15 cellular contexts compared by ENCODE assay signal in genomic region chrY:9516287-9516686, GRCh38. TPM values are rescaled to one million over a fixed set of nuclear protein-coding genes. Genes with fewer than 3 reads are reported as not detected.
"Had no signal": no experiment of that assay in that cellular context is flagged by ENCODE, and none has a peak within 500 bp of the region (broad histone marks: within the 10 kb centered on the region; RNA-seq: fewer than 3 reads in every experiment).

No MANE protein-coding gene starts in this region.

RNA-seq across cellular contexts. Expression of gene TSPY10, which starts 11.4 kb away (rescaled TPM):
- total RNA-seq: activated B cell treated with CpG ODN at 0.5 μM for 24 hours; activated CD4-positive, alpha-beta memory T cell treated with anti-CD3 and anti-CD28 coated beads for 36 hours; activated CD4-positive, alpha-beta memory T cell treated with anti-CD3 and anti-CD28 coated beads, Interleukin-2, amount 10 ng/mL, durations not matched to agents 7 days and 5 days; activated CD4-positive, alpha-beta T cell treated with anti-CD3 and anti-CD28 coated beads for 36 hours; activated CD4-positive, alpha-beta T cell treated with anti-CD3 and anti-CD28 coated beads, Interleukin-2, amount 10 ng/mL, durations not matched to agents 24 days and 14 days; activated CD4-positive, alpha-beta T cell treated with anti-CD3 and anti-CD28 coated beads, Interleukin-2, amount 10 ng/mL, durations not matched to agents 7 days and 5 days; activated CD8-positive, alpha-beta memory T cell treated with anti-CD3 and anti-CD28 coated beads for 36 hours; activated CD8-positive, alpha-beta memory T cell treated with anti-CD3 and anti-CD28 coated beads, Interleukin-2, amount 10 ng/mL, durations not matched to agents 7 days and 5 days; activated CD8-positive, alpha-beta T cell treated with anti-CD3 and anti-CD28 coated beads for 36 hours; activated CD8-positive, alpha-beta T cell treated with anti-CD3 and anti-CD28 coated beads, Interleukin-2, amount 10 ng/mL, durations not matched to agents 7 days and 5 days; T-cell; T-helper 1 cell treated with Interleukin-12 subunit alpha and Interleukin-12 subunit beta and Interleukin-4 antibody, amounts not matched to agents 30 ng/mL and 1 ng/mL, for 36 hours; T-helper 17 cell; T-helper 2 cell treated with Interferon-gamma antibody and Interleukin-4, amounts not matched to agents 100 ng/mL and 5 ng/mL, for 36 hours; WTC11 had no signal

RNA-seq across cellular contexts. Expression of gene TSPY9, which starts 29.2 kb away (rescaled TPM):
- total RNA-seq: activated B cell treated with CpG ODN at 0.5 μM for 24 hours; activated CD4-positive, alpha-beta memory T cell treated with anti-CD3 and anti-CD28 coated beads for 36 hours; activated CD4-positive, alpha-beta memory T cell treated with anti-CD3 and anti-CD28 coated beads, Interleukin-2, amount 10 ng/mL, durations not matched to agents 7 days and 5 days; activated CD4-positive, alpha-beta T cell treated with anti-CD3 and anti-CD28 coated beads for 36 hours; activated CD4-positive, alpha-beta T cell treated with anti-CD3 and anti-CD28 coated beads, Interleukin-2, amount 10 ng/mL, durations not matched to agents 24 days and 14 days; activated CD4-positive, alpha-beta T cell treated with anti-CD3 and anti-CD28 coated beads, Interleukin-2, amount 10 ng/mL, durations not matched to agents 7 days and 5 days; activated CD8-positive, alpha-beta memory T cell treated with anti-CD3 and anti-CD28 coated beads for 36 hours; activated CD8-positive, alpha-beta memory T cell treated with anti-CD3 and anti-CD28 coated beads, Interleukin-2, amount 10 ng/mL, durations not matched to agents 7 days and 5 days; activated CD8-positive, alpha-beta T cell treated with anti-CD3 and anti-CD28 coated beads for 36 hours; activated CD8-positive, alpha-beta T cell treated with anti-CD3 and anti-CD28 coated beads, Interleukin-2, amount 10 ng/mL, durations not matched to agents 7 days and 5 days; T-cell; T-helper 1 cell treated with Interleukin-12 subunit alpha and Interleukin-12 subunit beta and Interleukin-4 antibody, amounts not matched to agents 30 ng/mL and 1 ng/mL, for 36 hours; T-helper 17 cell; T-helper 2 cell treated with Interferon-gamma antibody and Interleukin-4, amounts not matched to agents 100 ng/mL and 5 ng/mL, for 36 hours; WTC11 had no signal

RNA-seq across cellular contexts. Expression of gene TSPY1, which starts 49.5 kb away (rescaled TPM):
- total RNA-seq: activated B cell treated with CpG ODN at 0.5 μM for 24 hours; activated CD4-positive, alpha-beta memory T cell treated with anti-CD3 and anti-CD28 coated beads for 36 hours; activated CD4-positive, alpha-beta memory T cell treated with anti-CD3 and anti-CD28 coated beads, Interleukin-2, amount 10 ng/mL, durations not matched to agents 7 days and 5 days; activated CD4-positive, alpha-beta T cell treated with anti-CD3 and anti-CD28 coated beads for 36 hours; activated CD4-positive, alpha-beta T cell treated with anti-CD3 and anti-CD28 coated beads, Interleukin-2, amount 10 ng/mL, durations not matched to agents 24 days and 14 days; activated CD4-positive, alpha-beta T cell treated with anti-CD3 and anti-CD28 coated beads, Interleukin-2, amount 10 ng/mL, durations not matched to agents 7 days and 5 days; activated CD8-positive, alpha-beta memory T cell treated with anti-CD3 and anti-CD28 coated beads for 36 hours; activated CD8-positive, alpha-beta memory T cell treated with anti-CD3 and anti-CD28 coated beads, Interleukin-2, amount 10 ng/mL, durations not matched to agents 7 days and 5 days; activated CD8-positive, alpha-beta T cell treated with anti-CD3 and anti-CD28 coated beads for 36 hours; activated CD8-positive, alpha-beta T cell treated with anti-CD3 and anti-CD28 coated beads, Interleukin-2, amount 10 ng/mL, durations not matched to agents 7 days and 5 days; T-cell; T-helper 1 cell treated with Interleukin-12 subunit alpha and Interleukin-12 subunit beta and Interleukin-4 antibody, amounts not matched to agents 30 ng/mL and 1 ng/mL, for 36 hours; T-helper 17 cell; T-helper 2 cell treated with Interferon-gamma antibody and Interleukin-4, amounts not matched to agents 100 ng/mL and 5 ng/mL, for 36 hours; WTC11 had no signal
